ENCODE assay signal across 2 cellular contexts in genomic region chr10:61139230-61139928, GRCh38.
A peak's percentile ranks its signal among the peaks of the same experiment; 100 is the strongest.
TF ChIP-seq lines count a peak whose summit lies in the region.

No MANE protein-coding gene starts in this region.

TF ChIP-seq in HEK293, 187 proteins besides CTCF, POLR2A, EP300 and RAD21 (continued from another document):
- no peak for TF ChIP-seq AEBP2 (tag by site-specific recombination; IDR thresholded peaks at IDR 0.05; ENCODE audit: borderline replicate concordance)
- TF ChIP-seq ZSCAN5A (tag by site-specific recombination; IDR thresholded peaks at IDR 0.05), result no peak
- peak; percentile 49; the same call in 1 of the 2 replicates for TF ChIP-seq ZNF366 (tag by site-specific recombination; conservative IDR thresholded peaks at IDR 0.05)

TF ChIP-seq in HepG2, 621 proteins besides CTCF, POLR2A, EP300 and RAD21 (continued from another document):
- no peak for TF ChIP-seq ZNF800 (CRISPR knock-in tag; IDR thresholded peaks at IDR 0.05)
- TF ChIP-seq ZNF317 (CRISPR knock-in tag; IDR thresholded peaks at IDR 0.05), result no peak
